Comparison of ENCODE assay signal across 18 cellular contexts in the genomic region with DNA sequence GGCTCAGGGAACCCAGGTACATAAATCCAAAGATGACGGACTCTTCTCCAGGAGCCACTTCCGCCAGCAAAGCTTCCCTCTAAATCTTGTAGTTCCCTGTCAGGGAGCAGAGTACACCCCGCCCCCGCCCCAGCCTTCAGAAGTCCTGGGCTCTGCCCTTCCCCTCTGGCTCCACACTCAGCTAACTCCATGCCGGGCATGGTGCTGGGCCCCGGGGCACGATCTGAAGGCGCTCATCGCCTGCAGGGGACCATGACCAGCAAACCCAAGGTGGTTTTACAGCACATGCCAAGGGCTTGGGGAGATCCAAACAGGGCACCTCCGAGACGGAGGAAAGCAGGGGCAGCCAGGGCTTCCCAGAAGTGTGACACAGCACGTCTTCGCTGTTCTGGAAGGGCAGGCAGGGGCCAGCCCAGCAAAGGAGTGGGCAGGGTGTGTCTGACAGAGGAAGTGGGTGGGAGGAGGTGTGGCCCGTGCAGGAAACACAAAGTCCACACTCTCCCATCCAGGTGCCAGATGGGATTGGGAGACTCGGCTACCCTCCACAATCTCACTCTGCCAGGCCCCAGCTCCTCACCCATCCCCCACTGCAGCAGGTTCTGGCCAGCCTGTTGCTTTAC. TPM values are rescaled to one million over a fixed set of nuclear protein-coding genes. Genes with fewer than 3 reads are reported as not detected.
A peak's percentile ranks its signal among the peaks of the same experiment; 100 is the strongest.
DNase-seq lines count a peak whose midpoint lies in the region; ATAC-seq, FAIRE-seq and TF ChIP-seq lines count a peak whose summit lies in the region.
"Had no signal": no experiment of that assay in that cellular context is flagged by ENCODE, and none has a peak within 500 bp of the region (broad histone marks: within the 10 kb centered on the region; RNA-seq: fewer than 3 reads in every experiment).

No MANE protein-coding gene starts in this region.

- no peaks in the 10 kb centered on the region for H3K9me3 Mint-ChIP-seq in activated naive CD4-positive, alpha-beta T cell treated with anti-CD3 and anti-CD28 coated beads for 36 hours

- TF ChIP-seq EP300 in A549 (IDR thresholded peaks at IDR 0.05), result no peak

- no peak overlapping the region for H2BK120ac ChIP-seq in neuronal stem cell (ENCODE audit: low read depth, low read length)

- H3K4me1 ChIP-seq in A549 (peaks cover 8% of the 10 kb centered on the region), PC-9 (replicated peaks; ENCODE audit: insufficient read depth) (no peaks in the 10 kb centered on the region), foreskin keratinocyte (peaks cover 9% of the 10 kb centered on the region), neuronal stem cell (ENCODE audit: control insufficient read depth in 2 of 2, insufficient read depth in 1 of 2, low read depth in 1 of 2, low read length in 2 of 2) (peaks cover 0 to 7% of the 10 kb centered on the region in 2 donors)

- H3K36me3 Mint-ChIP-seq in activated naive CD4-positive, alpha-beta T cell treated with anti-CD3 and anti-CD28 coated beads for 36 hours (ENCODE audit: low read depth), result no peaks in the 10 kb centered on the region
- H3K36me3 Mint-ChIP-seq: stimulated activated memory B cell treated with anti-CD40 and anti-IgM and Interleukin-4, amounts not matched to agents 10 μg/mL and 1 μg/mL and 100 μg/mL, for 72 hours had no signal

- H3K18ac ChIP-seq in neuronal stem cell (ENCODE audit: low read length), result peak overlapping the region; percentile 82

- CTCF ChIA-PET in A549 (lab: Yijun Ruan, JAX) (no interaction called here), PC-9 (lab: Charles Lee) (no interaction called here)
- CTCF ChIA-PET in activated naive CD4-positive, alpha-beta T cell treated with anti-CD3 and anti-CD28 coated beads for 36 hours (lab: Charles Lee), result no interaction called here

- H4K8ac ChIP-seq in neuronal stem cell (ENCODE audit: low read depth, low read length), result peak overlapping the region; percentile 43

- H4K20me1 ChIP-seq in PC-9 (ENCODE audit: insufficient read depth), result no peaks in the 10 kb centered on the region

- H2AFZ ChIP-seq in PC-9, result no peak overlapping the region
- no peak overlapping the region for H2AFZ ChIP-seq in neuronal stem cell (ENCODE audit: low read length)

- H3K4me2 ChIP-seq in A549, result peak overlapping the region; percentile 58
- peak overlapping the region; percentile 16; the same call in 1 of the 2 replicates for H3K4me2 ChIP-seq in PC-9
- H3K4me2 ChIP-seq in neuronal stem cell (ENCODE audit: insufficient read depth, low read length, poor library complexity, severe bottlenecking), result no peak overlapping the region

- no peak overlapping the region for H2AK5ac ChIP-seq in neuronal stem cell (ENCODE audit: low read depth, low read length)

- no peaks in the 10 kb centered on the region for H3K4me1 Mint-ChIP-seq in activated naive CD4-positive, alpha-beta T cell treated with anti-CD3 and anti-CD28 coated beads for 36 hours (ENCODE audit: low read depth)
- H3K4me1 Mint-ChIP-seq: naive thymus-derived CD8-positive, alpha-beta T cell; stimulated activated memory B cell treated with anti-CD40 and anti-IgM and Interleukin-4, amounts not matched to agents 10 μg/mL and 1 μg/mL and 100 μg/mL, for 72 hours had no signal

- no peak overlapping the region for H3K14ac ChIP-seq in neuronal stem cell (ENCODE audit: low read length)

- no peak overlapping the region for H2BK5ac ChIP-seq in neuronal stem cell (ENCODE audit: low read length)

- H3K27ac ChIP-seq in A549, result peak overlapping the region; percentile 60 to 81
- no peak overlapping the region for H3K27ac ChIP-seq in PC-9
- H3K27ac ChIP-seq in foreskin keratinocyte, result peak overlapping the region; percentile 54
- no peak overlapping the region for H3K27ac ChIP-seq in neuronal stem cell (replicated peaks; ENCODE audit: low read length)

- no peaks in the 10 kb centered on the region for H3K27me3 ChIP-seq in PC-9 (ENCODE audit: insufficient read depth, low read depth)
- H3K27me3 ChIP-seq in foreskin keratinocyte, result no peaks in the 10 kb centered on the region
- no peaks in the 10 kb centered on the region for H3K27me3 ChIP-seq in neuronal stem cell (ENCODE audit: control insufficient read depth in 3 of 3, insufficient read depth in 3 of 3, low read depth in 1 of 3, low read length in 3 of 3)

- ATAC-seq in A549 (peak; percentile 43 to 88; a peak in 4 of 6 replicates), foreskin keratinocyte (peak; percentile 95)
- ATAC-seq: naive thymus-derived CD8-positive, alpha-beta T cell; PC-3; stimulated activated memory B cell treated with anti-CD40 and anti-IgM and Interleukin-4, amounts not matched to agents 10 μg/mL and 1 μg/mL and 100 μg/mL, for 72 hours had no signal

- H3K4me3 ChIP-seq in A549, result no peak overlapping the region
- no peak overlapping the region for H3K4me3 ChIP-seq in PC-9
- H3K4me3 ChIP-seq in neuronal stem cell (ENCODE audit: low read length in 2 of 2), result no peak overlapping the region

- no peaks in the 10 kb centered on the region for H3F3A ChIP-seq in PC-9 (ENCODE audit: insufficient read depth, low read depth)

- H3K36me3 ChIP-seq in PC-9 (ENCODE audit: low read depth) (no peaks in the 10 kb centered on the region), neuronal stem cell (replicated peaks in 1 of 2; ENCODE audit: control insufficient read depth in 2 of 2, insufficient read depth in 2 of 2, low read length in 2 of 2) (no peaks in the 10 kb centered on the region)

- FAIRE-seq in A549 (lab: Jason Lieb, UNC), result no peak
- FAIRE-seq: D721Med had no signal

- H3K27ac Mint-ChIP-seq in activated naive CD4-positive, alpha-beta T cell treated with anti-CD3 and anti-CD28 coated beads for 36 hours, result no peak overlapping the region
- H3K27ac Mint-ChIP-seq: naive thymus-derived CD8-positive, alpha-beta T cell; stimulated activated memory B cell treated with anti-CD40 and anti-IgM and Interleukin-4, amounts not matched to agents 10 μg/mL and 1 μg/mL and 100 μg/mL, for 72 hours had no signal

- BruUV-seq in PC-9 (replicated peaks; lab: Mats Ljungman, UMichigan), result no TSS peak

- no peak for TF ChIP-seq RAD21 in A549 (conservative IDR thresholded peaks at IDR 0.05 in 1 of 2, IDR thresholded peaks at IDR 0.05 in 1 of 2)

- in situ Hi-C loops in ACHN (cut with HindIII; ENCODE audit: low pct_ligation_motif_present, low pct_unique_long_range_greater_than_20kb, low sequenced_read_pairs), result no loop called here

- no peaks in the 10 kb centered on the region for H3K79me1 ChIP-seq in neuronal stem cell (ENCODE audit: low read depth, low read length)

- H3K4ac ChIP-seq in neuronal stem cell (ENCODE audit: low read length), result no peak overlapping the region

- H3K9me3 ChIP-seq in A549 (no peaks in the 10 kb centered on the region), PC-9 (ENCODE audit: insufficient read depth, low read depth) (no peaks in the 10 kb centered on the region), neuronal stem cell (replicated peaks in 1 of 2; ENCODE audit: control insufficient read depth in 2 of 2, insufficient read depth in 1 of 2, low read depth in 1 of 2, low read length in 2 of 2) (no peaks in the 10 kb centered on the region)

- POLR2A ChIA-PET in A549 (lab: Yijun Ruan, JAX), result no interaction called here
- POLR2A ChIA-PET in PC-9 (lab: Charles Lee; ENCODE audit: unreplicated experiment), result no interaction called here

- no peak for TF ChIP-seq POLR2A in A549 (IDR thresholded peaks at IDR 0.05; ENCODE audit: low read length)

- 54% methylated on average over 4 of the region's 15 CpGs for WGBS in A549 (ENCODE audit: missing lambda C conversion rate)
- WGBS in neuronal stem cell (ENCODE audit: extremely low coverage in 2 of 2, insufficient read length in 2 of 2, insufficient replicate concordance in 1 of 2), 2 donors, result no CpG with 5 or more reads among the region's 15 CpGs

- no peak overlapping the region for H3K9ac ChIP-seq in neuronal stem cell (ENCODE audit: low read depth, low read length, poor library complexity)

- H3K4me3 Mint-ChIP-seq in activated naive CD4-positive, alpha-beta T cell treated with anti-CD3 and anti-CD28 coated beads for 36 hours, result no peak overlapping the region
- H3K4me3 Mint-ChIP-seq: naive thymus-derived CD8-positive, alpha-beta T cell; stimulated activated memory B cell treated with anti-CD40 and anti-IgM and Interleukin-4, amounts not matched to agents 10 μg/mL and 1 μg/mL and 100 μg/mL, for 72 hours had no signal

- no peak for TF ChIP-seq CTCF in A549 (IDR thresholded peaks at IDR 0.05)
- TF ChIP-seq CTCF in PC-9 (conservative IDR thresholded peaks at IDR 0.05), result no peak
- no peak for TF ChIP-seq CTCF in foreskin keratinocyte (conservative IDR thresholded peaks at IDR 0.05)

- no peak overlapping the region for H2BK15ac ChIP-seq in neuronal stem cell (ENCODE audit: low read length)

- H4K91ac ChIP-seq in neuronal stem cell (ENCODE audit: low read depth, low read length, poor library complexity), result no peak overlapping the region

- peak overlapping the region; percentile 87 for H3K23ac ChIP-seq in neuronal stem cell (ENCODE audit: low read depth, low read length, poor library complexity)

- H2BK12ac ChIP-seq in neuronal stem cell (ENCODE audit: low read length), result no peak overlapping the region

- intact Hi-C loops in PC-9 (cut with micrococcal nuclease; ENCODE audit: unreplicated experiment), result no loop called here
- intact Hi-C loops in activated naive CD4-positive, alpha-beta T cell treated with anti-CD3 and anti-CD28 coated beads for 36 hours (cut with micrococcal nuclease), result no loop called here

- H3K27me3 Mint-ChIP-seq in activated naive CD4-positive, alpha-beta T cell treated with anti-CD3 and anti-CD28 coated beads for 36 hours (ENCODE audit: low read depth), result peaks cover 5% of the 10 kb centered on the region

- DNase-seq in A549 (ENCODE audit: low read depth in 1 of 2, low spot score in 1 of 2) (peak in 1 of 2 experiments; percentile 53), PC-9 (no peak), foreskin keratinocyte (peak; percentile 62 to 80), neuronal stem cell (ENCODE audit: low spot score) (no peak), T-helper 9 cell (no peak), ACHN (no peak)
- no peak for DNase-seq in activated naive CD4-positive, alpha-beta T cell treated with anti-CD3 and anti-CD28 coated beads for 36 hours
- DNase-seq in central memory CD4-positive, alpha-beta T cell, result no peak
- DNase-seq: activated naive CD4-positive, alpha-beta T cell; glutamatergic neuron; KBM-7; naive thymus-derived CD8-positive, alpha-beta T cell; NCI-H1694; NCI-H510A treated with DMSO at 0.1 percent for 48 hours; PC-3 had no signal

- H3K79me2 ChIP-seq in PC-9 (ENCODE audit: low read depth), result no peaks in the 10 kb centered on the region

- no peaks in the 10 kb centered on the region for H3K9me2 ChIP-seq in PC-9 (ENCODE audit: insufficient read depth)

RNA-seq across cellular contexts. Expression of a gene that starts 41.6 kb away (rescaled TPM):
- polyA plus RNA-seq in A549 (2011; rRNA removed) (not detected in 2 replicates), A549 (2017; fragmentation: RNase III; extraction: RNeasy Plus Mini Kit Qiagen cat#74134 plus additional on column Dnase treatment) (0.04 TPM in 1 of 3 replicates, not detected in the others), foreskin keratinocyte (not detected in 2 replicates)
- polyA plus RNA-seq in A549 (2012; cell fraction: cytosol; rRNA removed), result 0.03 TPM in 1 of 2 replicates, not detected in the other
- polyA plus RNA-seq in A549 (2012; cell fraction: nucleus; rRNA removed), result not detected in 2 replicates
- polyA minus RNA-seq in A549 (2011; rRNA and poly(A)+ RNA removed), result not detected in 2 replicates
- total RNA-seq in PC-9 (2021) (not detected in 2 replicates), foreskin keratinocyte (not detected in 2 replicates)
- polyA plus RNA-seq in neuronal stem cell (2013, experiment 1 of 2), result not detected
- not detected for polyA plus RNA-seq in neuronal stem cell (2013, experiment 2 of 2)
- not detected for total RNA-seq in activated naive CD4-positive, alpha-beta T cell treated with anti-CD3 and anti-CD28 coated beads for 36 hours
- total RNA-seq: cardiac septum; naive thymus-derived CD8-positive, alpha-beta T cell; PC-3 had no signal
- polyA plus RNA-seq: naive thymus-derived CD8-positive, alpha-beta T cell had no signal

RNA-seq across cellular contexts. Expression of a gene that starts 48.0 kb away (rescaled TPM):
- 57.4 and 65.2 TPM in 2 replicates for polyA plus RNA-seq in A549 (2011; rRNA removed)
- polyA plus RNA-seq in A549 (2012; cell fraction: cytosol; rRNA removed), result 19.0 and 24.2 TPM in 2 replicates
- polyA plus RNA-seq in A549 (2012; cell fraction: nucleus; rRNA removed), result 35.1 and 53.0 TPM in 2 replicates
- 38.8 to 44.9 TPM (median 41.5 TPM) in 3 replicates for polyA plus RNA-seq in A549 (2017; fragmentation: RNase III; extraction: RNeasy Plus Mini Kit Qiagen cat#74134 plus additional on column Dnase treatment)
- polyA minus RNA-seq in A549 (2011; rRNA and poly(A)+ RNA removed), result 60.5 and 65.0 TPM in 2 replicates
- not detected in 2 replicates for total RNA-seq in PC-9 (2021)
- total RNA-seq in foreskin keratinocyte, result 2.1 and 2.2 TPM in 2 replicates
- polyA plus RNA-seq in foreskin keratinocyte, result 0.91 and 0.99 TPM in 2 replicates
- 0.17 TPM for polyA plus RNA-seq in neuronal stem cell (2013, experiment 1 of 2)
- 0.11 TPM for polyA plus RNA-seq in neuronal stem cell (2013, experiment 2 of 2)
- total RNA-seq in activated naive CD4-positive, alpha-beta T cell treated with anti-CD3 and anti-CD28 coated beads for 36 hours, result not detected
- total RNA-seq: naive thymus-derived CD8-positive, alpha-beta T cell had no signal
- polyA plus RNA-seq: naive thymus-derived CD8-positive, alpha-beta T cell had no signal

Comparison
In these comparisons a context has a peak if more than half of its experiments do, and no peak if none do; other contexts are left out.
1. DNase-seq: peak in foreskin keratinocyte (2 of 2); none in PC-9 (0 of 2), neuronal stem cell (single experiment), activated naive CD4-positive, alpha-beta T cell treated with anti-CD3 and anti-CD28 coated beads for 36 hours (single experiment), T-helper 9 cell (single experiment), ACHN (single experiment) and central memory CD4-positive, alpha-beta T cell (single experiment).
2. H3K27ac ChIP-seq: peak in A549 (2 of 2) and foreskin keratinocyte (single experiment); none in PC-9 (single experiment) and neuronal stem cell (single experiment).